ENCODE assay signal across 12 cellular contexts in genomic region chr11:116851631-116852030, GRCh38. TPM values are rescaled to one million over a fixed set of nuclear protein-coding genes. Genes with fewer than 3 reads are reported as not detected.
A peak's percentile ranks its signal among the peaks of the same experiment; 100 is the strongest.
DNase-seq lines count a peak whose midpoint lies in the region; ATAC-seq, FAIRE-seq and TF ChIP-seq lines count a peak whose summit lies in the region.
"Had no signal": no experiment of that assay in that cellular context is flagged by ENCODE, and none has a peak within 500 bp of the region (broad histone marks: within the 10 kb centered on the region; RNA-seq: fewer than 3 reads in every experiment).

No MANE protein-coding gene starts in this region.

- H3K4me1 ChIP-seq in smooth muscle cell (ENCODE audit: low read depth) = no peaks in the 10 kb centered on the region

- no peaks in the 10 kb centered on the region for H3K9me3 Mint-ChIP-seq in T-helper 1 cell treated with Interleukin-12 subunit alpha and Interleukin-12 subunit beta and Interleukin-4 antibody, amounts not matched to agents 30 μg/mL and 1 μg/mL, for 36 hours
- H3K9me3 Mint-ChIP-seq in activated naive CD4-positive, alpha-beta T cell treated with anti-CD3 and anti-CD28 coated beads, Interleukin-2, amount 50 U/mL, for 24 hours = no peaks in the 10 kb centered on the region

- no peaks in the 10 kb centered on the region for H3K79me2 ChIP-seq in smooth muscle cell (ENCODE audit: low read depth)

- DNase-seq in GM12891 (ENCODE audit: insufficient read length, low spot score) (no peak), smooth muscle cell (lab: John Stamatoyannopoulos, UW; ENCODE audit: unreplicated experiment) (no peak), COLO668 (lab: John Stamatoyannopoulos, UW; ENCODE audit: unreplicated experiment) (no peak), glomerular visceral epithelial cell (ENCODE audit: extremely low spot score) (no peak)
- DNase-seq: foreskin melanocyte, NCI-H1417 had no signal

- 79% methylated on average over 7 of the region's 7 CpGs for WGBS in smooth muscle cell (ENCODE audit: low lambda C conversion rate)

- H2AFZ ChIP-seq in smooth muscle cell (ENCODE audit: low read depth) = no peak overlapping the region

- peaks cover 7% of the 10 kb centered on the region for H4K20me1 ChIP-seq in smooth muscle cell (ENCODE audit: low read depth)

- no peak for TF ChIP-seq POLR2A in GM12891 (IDR thresholded peaks at IDR 0.05; ENCODE audit: low read depth, low read length)

- H3K9ac ChIP-seq in smooth muscle cell (ENCODE audit: low read depth) = no peak overlapping the region

- peaks cover 26% of the 10 kb centered on the region for H3K36me3 Mint-ChIP-seq in T-helper 1 cell treated with Interleukin-12 subunit alpha and Interleukin-12 subunit beta and Interleukin-4 antibody, amounts not matched to agents 30 μg/mL and 1 μg/mL, for 36 hours (ENCODE audit: low read depth)
- H3K36me3 Mint-ChIP-seq in activated naive CD4-positive, alpha-beta T cell treated with anti-CD3 and anti-CD28 coated beads, Interleukin-2, amount 50 U/mL, for 24 hours = peaks cover 10% of the 10 kb centered on the region

- peak overlapping the region; percentile 27 for H3K4me2 ChIP-seq in smooth muscle cell

- H3K27me3 ChIP-seq in smooth muscle cell (ENCODE audit: low read depth) = no peaks in the 10 kb centered on the region

- H3F3A ChIP-seq in smooth muscle cell (ENCODE audit: low read depth) = no peaks in the 10 kb centered on the region

- peak; percentile 51 for FAIRE-seq in GM12891 (lab: Jason Lieb, UNC)

- TF ChIP-seq CTCF in smooth muscle cell (IDR thresholded peaks at IDR 0.05; ENCODE audit: borderline replicate concordance, insufficient read depth, poor library complexity, severe bottlenecking) = no peak

- H3K4me3 ChIP-seq in smooth muscle cell = no peak overlapping the region

- peak overlapping the region; percentile 73 for H3K27ac ChIP-seq in smooth muscle cell (ENCODE audit: low read depth)

- peaks cover 57% of the 10 kb centered on the region for H3K4me1 Mint-ChIP-seq in T-helper 1 cell treated with Interleukin-12 subunit alpha and Interleukin-12 subunit beta and Interleukin-4 antibody, amounts not matched to agents 30 μg/mL and 1 μg/mL, for 36 hours (ENCODE audit: low read depth)
- peaks cover 64% of the 10 kb centered on the region for H3K4me1 Mint-ChIP-seq in activated naive CD4-positive, alpha-beta T cell treated with anti-CD3 and anti-CD28 coated beads, Interleukin-2, amount 50 U/mL, for 24 hours

- peak overlapping the region; percentile 64 for H3K4me3 Mint-ChIP-seq in T-helper 1 cell treated with Interleukin-12 subunit alpha and Interleukin-12 subunit beta and Interleukin-4 antibody, amounts not matched to agents 30 μg/mL and 1 μg/mL, for 36 hours
- H3K4me3 Mint-ChIP-seq in activated naive CD4-positive, alpha-beta T cell treated with anti-CD3 and anti-CD28 coated beads, Interleukin-2, amount 50 U/mL, for 24 hours = peak overlapping the region; percentile 54

- H3K27me3 Mint-ChIP-seq in T-helper 1 cell treated with Interleukin-12 subunit alpha and Interleukin-12 subunit beta and Interleukin-4 antibody, amounts not matched to agents 30 μg/mL and 1 μg/mL, for 36 hours (ENCODE audit: low read depth) = no peaks in the 10 kb centered on the region
- H3K27me3 Mint-ChIP-seq in activated naive CD4-positive, alpha-beta T cell treated with anti-CD3 and anti-CD28 coated beads, Interleukin-2, amount 50 U/mL, for 24 hours = no peaks in the 10 kb centered on the region

- no peaks in the 10 kb centered on the region for H3K36me3 ChIP-seq in smooth muscle cell (ENCODE audit: low read depth)

- ATAC-seq in HG02642 (IDR thresholded peaks at IDR 0.05; ENCODE audit: poor library complexity, unreplicated experiment) (no peak), HG03280 (IDR thresholded peaks at IDR 0.05; ENCODE audit: unreplicated experiment) (no peak)

- H3K9me3 ChIP-seq in smooth muscle cell (replicated peaks; ENCODE audit: low read depth) = no peaks in the 10 kb centered on the region

- peak overlapping the region; percentile 94 for H3K27ac Mint-ChIP-seq in T-helper 1 cell treated with Interleukin-12 subunit alpha and Interleukin-12 subunit beta and Interleukin-4 antibody, amounts not matched to agents 30 μg/mL and 1 μg/mL, for 36 hours
- no peak overlapping the region for H3K27ac Mint-ChIP-seq in activated naive CD4-positive, alpha-beta T cell treated with anti-CD3 and anti-CD28 coated beads, Interleukin-2, amount 50 U/mL, for 24 hours

TF ChIP-seq in GM12891, 5 proteins besides CTCF, POLR2A, EP300 and RAD21:
- TF ChIP-seq POU2F2 (IDR thresholded peaks at IDR 0.05; ENCODE audit: low read depth, low read length) (no peak), TAF1 (IDR thresholded peaks at IDR 0.05; ENCODE audit: low read depth, low read length) (no peak), POLR2AphosphoS5 (IDR thresholded peaks at IDR 0.05; ENCODE audit: low read depth, low read length) (no peak), PAX5 (IDR thresholded peaks at IDR 0.05; ENCODE audit: insufficient read depth, low read length, severe bottlenecking) (no peak), SPI1 (IDR thresholded peaks at IDR 0.05; ENCODE audit: low read depth, low read length) (no peak)
TF ChIP-seq in GM12891: peak in this region for 0.

RNA-seq across cellular contexts. Expression of gene APOA1, which starts 14.2 kb away (rescaled TPM):
- polyA plus RNA-seq in GM12891 (2012; ENCODE audit: low read depth, missing spikeins) = 0.23 TPM
- 1.2 and 2.5 TPM in 2 replicates for total RNA-seq in smooth muscle cell
- polyA plus RNA-seq in smooth muscle cell = 3.2 and 3.8 TPM in 2 replicates
- total RNA-seq: G401, pulmonary artery endothelial cell had no signal

RNA-seq across cellular contexts. Expression of gene APOC3, which starts 21.9 kb away (rescaled TPM):
- polyA plus RNA-seq in GM12891 (2012; ENCODE audit: low read depth, missing spikeins) = not detected
- not detected in 2 replicates for total RNA-seq in smooth muscle cell
- 0.54 and 1.1 TPM in 2 replicates for polyA plus RNA-seq in smooth muscle cell
- total RNA-seq: G401, pulmonary artery endothelial cell had no signal

RNA-seq across cellular contexts. Expression of gene APOA4, which starts 28.5 kb away (rescaled TPM):
- polyA plus RNA-seq in GM12891 (2012; ENCODE audit: low read depth, missing spikeins) = not detected
- not detected in 2 replicates for total RNA-seq in smooth muscle cell
- 0.14 and 0.15 TPM in 2 replicates for polyA plus RNA-seq in smooth muscle cell
- total RNA-seq: G401, pulmonary artery endothelial cell had no signal

RNA-seq across cellular contexts. Expression of gene APOA5, which starts 60.0 kb away (rescaled TPM):
- not detected for polyA plus RNA-seq in GM12891 (2012; ENCODE audit: low read depth, missing spikeins)
- total RNA-seq in smooth muscle cell = not detected in 2 replicates
- polyA plus RNA-seq in smooth muscle cell = not detected in 2 replicates
- total RNA-seq: G401, pulmonary artery endothelial cell had no signal
